In genomic region chr6:79005024-79005423, GRCh38 we compare ENCODE assay signal across 20 cellular contexts.
DNase-seq lines count a peak whose midpoint lies in the region; ATAC-seq and TF ChIP-seq lines count a peak whose summit lies in the region.
"Had no signal": no experiment of that assay in that cellular context is flagged by ENCODE, and none has a peak within 500 bp of the region (broad histone marks: within the 10 kb centered on the region; RNA-seq: fewer than 3 reads in every experiment).

No MANE protein-coding gene starts in this region.

- TF ChIP-seq EP300 in SK-N-SH (IDR thresholded peaks at IDR 0.05; ENCODE audit: borderline replicate concordance in 1 of 2, low read depth in 1 of 2, low read length in 1 of 2), result no peak

- H3K9me3 Mint-ChIP-seq in chondrocyte (ENCODE audit: low read depth) (no peaks in the 10 kb centered on the region), mesothelial cell of epicardium (no peaks in the 10 kb centered on the region)
- no peaks in the 10 kb centered on the region for H3K9me3 Mint-ChIP-seq in stimulated activated effector memory CD8-positive, alpha-beta T cell treated with anti-CD3 and anti-CD28 coated beads, Interleukin-12 subunit alpha, Interleukin-12 subunit beta, amount 100 ng/mL, for 72 hours
- H3K9me3 Mint-ChIP-seq in activated CD8-positive, alpha-beta T cell treated with anti-CD3 and anti-CD28 coated beads for 36 hours, result no peaks in the 10 kb centered on the region
- H3K9me3 Mint-ChIP-seq: GM23338, IgD-negative memory B cell had no signal

- POLR2A ChIA-PET in SK-N-SH (lab: Yijun Ruan, JAX), result no interaction called here
- POLR2A ChIA-PET in activated CD8-positive, alpha-beta T cell treated with anti-CD3 and anti-CD28 coated beads for 36 hours (lab: Charles Lee), result no interaction called here

- no peak overlapping the region for H3K9ac ChIP-seq in GM23248
- H3K9ac ChIP-seq in SK-N-SH, result no peak overlapping the region; the same call in 1 of the 2 replicates

- peak; percentile 1 for DNase-seq in GM23248
- DNase-seq in SK-N-SH, result no peak
- DNase-seq in chondrocyte (ENCODE audit: low spot score), result no peak
- no peak for DNase-seq in mesothelial cell of epicardium (ENCODE audit: low spot score in 2 of 2, unreplicated experiment in 2 of 2)
- no peak for DNase-seq in gastrocnemius medialis
- DNase-seq in stimulated activated effector memory CD8-positive, alpha-beta T cell treated with anti-CD3 and anti-CD28 coated beads, Interleukin-12 subunit alpha, Interleukin-12 subunit beta, amount 100 ng/mL, for 72 hours (ENCODE audit: low spot score in 2 of 2), result no peak
- DNase-seq in esophagus squamous epithelium (lab: John Stamatoyannopoulos, UW), result no peak
- no peak for DNase-seq in activated CD8-positive, alpha-beta T cell treated with anti-CD3 and anti-CD28 coated beads for 36 hours
- DNase-seq: DND-41, GF-D8, NCI-H1417 treated with DMSO at 0.1 percent for 48 hours, NCI-H1930, NCI-H2171, NCI-H446 treated with DMSO at 0.1 percent for 48 hours, NCI-H748 treated with DMSO at 0.1 percent for 48 hours, PC-3 had no signal

- H3K9me3 ChIP-seq in GM23248 (ENCODE audit: low read depth) (no peaks in the 10 kb centered on the region), SK-N-SH (no peaks in the 10 kb centered on the region), gastrocnemius medialis (no peaks in the 10 kb centered on the region), esophagus squamous epithelium (no peaks in the 10 kb centered on the region)

- peaks cover 23% of the 10 kb centered on the region for H3K36me3 ChIP-seq in GM23248 (ENCODE audit: low read depth)
- peaks cover 47 to 62% of the 10 kb centered on the region in 2 experiments for H3K36me3 ChIP-seq in SK-N-SH (replicated peaks in 1 of 2; ENCODE audit: control insufficient read depth in 1 of 2, insufficient read depth in 2 of 2, low read length in 1 of 2)
- H3K36me3 ChIP-seq in gastrocnemius medialis, result peaks cover 0 to 44% of the 10 kb centered on the region in 2 donors
- peaks cover 0 to 69% (median 0%) of the 10 kb centered on the region in 3 donors for H3K36me3 ChIP-seq in esophagus squamous epithelium

- peak overlapping the region; percentile 37 for H3K27ac Mint-ChIP-seq in chondrocyte (ENCODE audit: unreplicated experiment)
- H3K27ac Mint-ChIP-seq in mesothelial cell of epicardium, result peak overlapping the region; percentile 64
- H3K27ac Mint-ChIP-seq in stimulated activated effector memory CD8-positive, alpha-beta T cell treated with anti-CD3 and anti-CD28 coated beads, Interleukin-12 subunit alpha, Interleukin-12 subunit beta, amount 100 ng/mL, for 72 hours, result no peak overlapping the region
- H3K27ac Mint-ChIP-seq in activated CD8-positive, alpha-beta T cell treated with anti-CD3 and anti-CD28 coated beads for 36 hours, result no peak overlapping the region
- H3K27ac Mint-ChIP-seq: GM23338, IgD-negative memory B cell had no signal

- H3K79me2 ChIP-seq in GM23248 (ENCODE audit: insufficient read depth) (peaks cover 4% of the 10 kb centered on the region; the same call in 1 of the 2 replicates), SK-N-SH (ENCODE audit: insufficient read depth) (no peaks in the 10 kb centered on the region)

- in situ Hi-C loops in GM23248 (cut with MboI) (no loop called here), gastrocnemius medialis (cut with MboI; ENCODE audit: low sequenced_read_pairs in 4 of 4) (no loop called here)

- H3F3A ChIP-seq in GM23248 (ENCODE audit: insufficient read depth) (no peaks in the 10 kb centered on the region), SK-N-SH (replicated peaks; ENCODE audit: insufficient read depth) (peaks cover 6% of the 10 kb centered on the region)

- H3K4me3 Mint-ChIP-seq in chondrocyte (ENCODE audit: unreplicated experiment) (no peak overlapping the region), mesothelial cell of epicardium (no peak overlapping the region)
- no peak overlapping the region for H3K4me3 Mint-ChIP-seq in stimulated activated effector memory CD8-positive, alpha-beta T cell treated with anti-CD3 and anti-CD28 coated beads, Interleukin-12 subunit alpha, Interleukin-12 subunit beta, amount 100 ng/mL, for 72 hours
- H3K4me3 Mint-ChIP-seq in activated CD8-positive, alpha-beta T cell treated with anti-CD3 and anti-CD28 coated beads for 36 hours, result no peak overlapping the region
- H3K4me3 Mint-ChIP-seq: GM23338, IgD-negative memory B cell had no signal

- TF ChIP-seq CTCF in SK-N-SH (IDR thresholded peaks at IDR 0.05), result no peak
- no peak for TF ChIP-seq CTCF in chondrocyte (IDR thresholded peaks at IDR 0.05)
- TF ChIP-seq CTCF in mesothelial cell of epicardium (IDR thresholded peaks at IDR 0.05; ENCODE audit: unreplicated experiment), result no peak
- no peak for TF ChIP-seq CTCF in gastrocnemius medialis (IDR thresholded peaks at IDR 0.05 in 4 of 5, conservative IDR thresholded peaks at IDR 0.05 in 1 of 5)
- TF ChIP-seq CTCF in esophagus squamous epithelium (IDR thresholded peaks at IDR 0.05), result no peak
- no peak for TF ChIP-seq CTCF in activated CD8-positive, alpha-beta T cell treated with anti-CD3 and anti-CD28 coated beads for 36 hours (IDR thresholded peaks at IDR 0.05)

- TF ChIP-seq RAD21 in SK-N-SH (IDR thresholded peaks at IDR 0.05; ENCODE audit: low read length), result no peak

- H3K27ac ChIP-seq in GM23248 (no peak overlapping the region), SK-N-SH (ENCODE audit: low read depth in 2 of 2, low read length in 1 of 2) (peak overlapping the region; percentile 36 to 55), gastrocnemius medialis (no peak overlapping the region), esophagus squamous epithelium (no peak overlapping the region)
- H3K27ac ChIP-seq: C4-2B, RWPE1 had no signal

- CTCF ChIA-PET in SK-N-SH (lab: Yijun Ruan, JAX), result no interaction called here
- CTCF ChIA-PET in activated CD8-positive, alpha-beta T cell treated with anti-CD3 and anti-CD28 coated beads for 36 hours (lab: Charles Lee), result no interaction called here

- 0 out of 2 replicates have a peak overlapping the region, but pooled peaks have one; percentile 12 for H2AFZ ChIP-seq in GM23248
- peak overlapping the region; percentile 32; the same call in 1 of the 2 replicates for H2AFZ ChIP-seq in SK-N-SH (ENCODE audit: low read depth)
- H2AFZ ChIP-seq: GM23338 had no signal

- H3K4me2 ChIP-seq in GM23248 (ENCODE audit: unreplicated experiment) (peak overlapping the region; percentile 42), SK-N-SH (peak overlapping the region; percentile 55)
- H3K4me2 ChIP-seq: GM23338 had no signal

- no peak for TF ChIP-seq POLR2A in gastrocnemius medialis (IDR thresholded peaks at IDR 0.05)
- no peak for TF ChIP-seq POLR2A in esophagus squamous epithelium (IDR thresholded peaks at IDR 0.05)

- H3K27me3 Mint-ChIP-seq in chondrocyte (ENCODE audit: low read depth) (no peaks in the 10 kb centered on the region), mesothelial cell of epicardium (ENCODE audit: low read depth) (no peaks in the 10 kb centered on the region)
- no peaks in the 10 kb centered on the region for H3K27me3 Mint-ChIP-seq in activated CD8-positive, alpha-beta T cell treated with anti-CD3 and anti-CD28 coated beads for 36 hours
- H3K27me3 Mint-ChIP-seq: IgD-negative memory B cell had no signal

- H3K36me3 Mint-ChIP-seq in chondrocyte (ENCODE audit: low read depth) (peaks cover 9% of the 10 kb centered on the region), mesothelial cell of epicardium (peaks cover 32% of the 10 kb centered on the region)
- H3K36me3 Mint-ChIP-seq in stimulated activated effector memory CD8-positive, alpha-beta T cell treated with anti-CD3 and anti-CD28 coated beads, Interleukin-12 subunit alpha, Interleukin-12 subunit beta, amount 100 ng/mL, for 72 hours, result peaks cover 84% of the 10 kb centered on the region
- H3K36me3 Mint-ChIP-seq in activated CD8-positive, alpha-beta T cell treated with anti-CD3 and anti-CD28 coated beads for 36 hours (ENCODE audit: low read depth), result peaks cover 31% of the 10 kb centered on the region

- WGBS in GM23248 (ENCODE audit: low coverage in 1 of 2, low lambda C conversion rate in 2 of 2, missing lambda C conversion rate in 2 of 2), 2 experiments, result 35 to 41% methylated on average over 1 of the region's 1 CpG
- 33% methylated on average over 1 of the region's 1 CpG for WGBS in SK-N-SH (ENCODE audit: low lambda C conversion rate)
- WGBS in esophagus squamous epithelium, 2 donors, result 13 to 37% methylated on average over 1 of the region's 1 CpG

- no peaks in the 10 kb centered on the region for H3K9me2 ChIP-seq in GM23248 (ENCODE audit: insufficient read depth)
- no peaks in the 10 kb centered on the region for H3K9me2 ChIP-seq in SK-N-SH

- H3K4me1 ChIP-seq in GM23248 (ENCODE audit: insufficient read depth) (peaks cover 19% of the 10 kb centered on the region), SK-N-SH (ENCODE audit: control insufficient read depth in 1 of 2, insufficient read depth in 2 of 2, low read depth in 1 of 2, low read length in 1 of 2) (peaks cover 0 to 20% of the 10 kb centered on the region in 2 experiments; a peak in 3 of 4 replicates), gastrocnemius medialis (no peaks in the 10 kb centered on the region), esophagus squamous epithelium (peaks cover 0 to 12% (median 6%) of the 10 kb centered on the region in 3 donors)

- intact Hi-C loops in gastrocnemius medialis (cut with DNase I; ENCODE audit: low total_unique reads) (no loop called here), esophagus squamous epithelium (cut with DNase I) (no loop called here)
- intact Hi-C loops in activated CD8-positive, alpha-beta T cell treated with anti-CD3 and anti-CD28 coated beads for 36 hours (cut with micrococcal nuclease), result no loop called here

- H3K27me3 ChIP-seq in GM23248 (replicated peaks; ENCODE audit: insufficient read depth) (no peaks in the 10 kb centered on the region), SK-N-SH (ENCODE audit: insufficient read depth) (no peaks in the 10 kb centered on the region), gastrocnemius medialis (no peaks in the 10 kb centered on the region), esophagus squamous epithelium (no peaks in the 10 kb centered on the region)

- no peak for ATAC-seq in gastrocnemius medialis
- no peak for ATAC-seq in stimulated activated effector memory CD8-positive, alpha-beta T cell treated with anti-CD3 and anti-CD28 coated beads, Interleukin-12 subunit alpha, Interleukin-12 subunit beta, amount 100 ng/mL, for 72 hours
- ATAC-seq in activated CD8-positive, alpha-beta T cell treated with anti-CD3 and anti-CD28 coated beads for 36 hours, result no peak
- ATAC-seq: GM23338, PC-3 had no signal

- H3K4me1 Mint-ChIP-seq in chondrocyte (ENCODE audit: low read depth), result peaks cover 13% of the 10 kb centered on the region
- peaks cover 14% of the 10 kb centered on the region for H3K4me1 Mint-ChIP-seq in mesothelial cell of epicardium
- H3K4me1 Mint-ChIP-seq in stimulated activated effector memory CD8-positive, alpha-beta T cell treated with anti-CD3 and anti-CD28 coated beads, Interleukin-12 subunit alpha, Interleukin-12 subunit beta, amount 100 ng/mL, for 72 hours, result no peaks in the 10 kb centered on the region
- peaks cover 5% of the 10 kb centered on the region for H3K4me1 Mint-ChIP-seq in activated CD8-positive, alpha-beta T cell treated with anti-CD3 and anti-CD28 coated beads for 36 hours (ENCODE audit: low read depth)
- H3K4me1 Mint-ChIP-seq: GM23338 had no signal

- H4K20me1 ChIP-seq in GM23248 (ENCODE audit: insufficient read depth), result no peaks in the 10 kb centered on the region
- H4K20me1 ChIP-seq in SK-N-SH (ENCODE audit: insufficient read depth), result no peaks in the 10 kb centered on the region

- H3K4me3 ChIP-seq in GM23248, result no peak overlapping the region
- 0 out of 4 replicates have a peak overlapping the region, but pooled peaks of 1 of the 2 experiments have one; percentile 10 for H3K4me3 ChIP-seq in SK-N-SH (ENCODE audit: low read depth in 2 of 2, low read length in 1 of 2)
- no peak overlapping the region for H3K4me3 ChIP-seq in gastrocnemius medialis
- no peak overlapping the region for H3K4me3 ChIP-seq in esophagus squamous epithelium
- H3K4me3 ChIP-seq: GM23338 had no signal

Comparison
In these comparisons a context has a peak if more than half of its experiments do, and no peak if none do; other contexts are left out.
1. H3K27ac ChIP-seq: peak in SK-N-SH (2 of 2); none in GM23248 (single experiment), gastrocnemius medialis (0 of 4) and esophagus squamous epithelium (0 of 4).
2. H3K27ac Mint-ChIP-seq: peak in chondrocyte (single experiment) and mesothelial cell of epicardium (single experiment); none in stimulated activated effector memory CD8-positive, alpha-beta T cell treated with anti-CD3 and anti-CD28 coated beads, Interleukin-12 subunit alpha, Interleukin-12 subunit beta, amount 100 ng/mL, for 72 hours (single experiment) and activated CD8-positive, alpha-beta T cell treated with anti-CD3 and anti-CD28 coated beads for 36 hours (single experiment).